18 cellular contexts compared by ENCODE assay signal in genomic region chr10:128152741-128153583, GRCh38. TPM values are rescaled to one million over a fixed set of nuclear protein-coding genes. Genes with fewer than 3 reads are reported as not detected.
DNase-seq lines count a peak whose midpoint lies in the region; TF ChIP-seq lines count a peak whose summit lies in the region.
"Had no signal": no experiment of that assay in that cellular context is flagged by ENCODE, and none has a peak within 500 bp of the region (broad histone marks: within the 10 kb centered on the region; RNA-seq: fewer than 3 reads in every experiment).

No MANE protein-coding gene starts in this region.

- no peak overlapping the region for H3K23ac ChIP-seq in neuronal stem cell (ENCODE audit: low read depth, low read length, poor library complexity)

- peaks cover 3% of the 10 kb centered on the region for H3K27me3 ChIP-seq in H7 (ENCODE audit: control insufficient read depth, insufficient read depth, low read length)
- H3K27me3 ChIP-seq in neuronal stem cell (ENCODE audit: control insufficient read depth in 3 of 3, insufficient read depth in 3 of 3, low read depth in 1 of 3, low read length in 3 of 3), result peaks cover 0 to 49% (median 0%) of the 10 kb centered on the region in 3 experiments

- H3K79me1 ChIP-seq in neuronal stem cell (ENCODE audit: low read depth, low read length), result no peaks in the 10 kb centered on the region

- TF ChIP-seq CTCF in glutamatergic neuron (IDR thresholded peaks at IDR 0.05; ENCODE audit: partially characterized antibody, unreplicated experiment), result no peak
- no peak for TF ChIP-seq CTCF in GM10248 (IDR thresholded peaks at IDR 0.05; ENCODE audit: control extremely low read depth, extremely low read depth, low read depth, missing control alignments)

- H3K4ac ChIP-seq in neuronal stem cell (ENCODE audit: low read length), result no peak overlapping the region

- H2AK5ac ChIP-seq in neuronal stem cell (ENCODE audit: low read depth, low read length), result no peak overlapping the region

- no peak overlapping the region for H3K27ac ChIP-seq in neuronal stem cell (replicated peaks; ENCODE audit: low read length)
- H3K27ac ChIP-seq: BLaER1 treated with 17β-estradiol and CSF1 and Interleukin-3, amounts not matched to agents 10 nM and 100 nM; PC-9; SK-N-MC had no signal

- no peak overlapping the region for H3K4me2 ChIP-seq in neuronal stem cell (ENCODE audit: insufficient read depth, low read length, poor library complexity, severe bottlenecking)
- H3K4me2 ChIP-seq: BLaER1 treated with 17β-estradiol and CSF1 and Interleukin-3, amounts not matched to agents 10 nM and 100 nM; PC-9 had no signal

- peaks cover 21% of the 10 kb centered on the region for H3K4me1 Mint-ChIP-seq in glutamatergic neuron (ENCODE audit: low read depth, unreplicated experiment)

- peaks cover 0 to 4% of the 10 kb centered on the region in 2 donors for H3K4me1 ChIP-seq in neuronal stem cell (ENCODE audit: control insufficient read depth in 2 of 2, insufficient read depth in 1 of 2, low read depth in 1 of 2, low read length in 2 of 2)

- POLR2A ChIA-PET in GM10248 (lab: Yijun Ruan, JAX), result no interaction called here

- no peak overlapping the region for H3K14ac ChIP-seq in neuronal stem cell (ENCODE audit: low read length)

- no peak overlapping the region for H2BK12ac ChIP-seq in neuronal stem cell (ENCODE audit: low read length)

- no peak overlapping the region for H4K8ac ChIP-seq in neuronal stem cell (ENCODE audit: low read depth, low read length)

- CTCF ChIA-PET in GM10248 (lab: Yijun Ruan, JAX), result interaction anchor here (1.2 to 6.3 kb wide), 4 partner anchors 15 to 118 kb away, joined by 3 to 70 read pairs (median 4); no protein-coding TSS in a partner anchor

- H3K4me3 ChIP-seq in H7 (ENCODE audit: insufficient read depth, low read depth, low read length), result no peak overlapping the region
- no peak overlapping the region for H3K4me3 ChIP-seq in neuronal stem cell (ENCODE audit: low read length in 2 of 2)
- H3K4me3 ChIP-seq: BLaER1 treated with 17β-estradiol and CSF1 and Interleukin-3, amounts not matched to agents 10 nM and 100 nM; PC-9; SK-N-MC had no signal

- no peaks in the 10 kb centered on the region for H3K9me3 ChIP-seq in neuronal stem cell (replicated peaks in 1 of 2; ENCODE audit: control insufficient read depth in 2 of 2, insufficient read depth in 1 of 2, low read depth in 1 of 2, low read length in 2 of 2)
- H3K9me3 ChIP-seq: BLaER1 treated with 17β-estradiol and CSF1 and Interleukin-3, amounts not matched to agents 10 nM and 100 nM had no signal

- H3K9me3 Mint-ChIP-seq in glutamatergic neuron (ENCODE audit: unreplicated experiment), result no peaks in the 10 kb centered on the region
- H3K9me3 Mint-ChIP-seq: CD8-positive, alpha-beta memory T cell had no signal

- H2BK120ac ChIP-seq in neuronal stem cell (ENCODE audit: low read depth, low read length), result no peak overlapping the region

- H3K27ac Mint-ChIP-seq in glutamatergic neuron (ENCODE audit: unreplicated experiment), result no peak overlapping the region
- H3K27ac Mint-ChIP-seq: CD8-positive, alpha-beta memory T cell had no signal

- H3K4me3 Mint-ChIP-seq in glutamatergic neuron (ENCODE audit: unreplicated experiment), result no peak overlapping the region

- H3K36me3 Mint-ChIP-seq in glutamatergic neuron (ENCODE audit: unreplicated experiment), result no peaks in the 10 kb centered on the region
- H3K36me3 Mint-ChIP-seq: CD8-positive, alpha-beta memory T cell had no signal

- H3K9ac ChIP-seq in neuronal stem cell (ENCODE audit: low read depth, low read length, poor library complexity), result no peak overlapping the region
- H3K9ac ChIP-seq: BLaER1 treated with 17β-estradiol and CSF1 and Interleukin-3, amounts not matched to agents 10 nM and 100 nM had no signal

- no peak overlapping the region for H2BK5ac ChIP-seq in neuronal stem cell (ENCODE audit: low read length)

- H3K18ac ChIP-seq in neuronal stem cell (ENCODE audit: low read length), result peak overlapping the region; percentile 4

- H2BK15ac ChIP-seq in neuronal stem cell (ENCODE audit: low read length), result no peak overlapping the region

- peaks cover 2% of the 10 kb centered on the region for H3K27me3 Mint-ChIP-seq in glutamatergic neuron (ENCODE audit: unreplicated experiment)

- no peak overlapping the region for H4K91ac ChIP-seq in neuronal stem cell (ENCODE audit: low read depth, low read length, poor library complexity)

- DNase-seq in H7 (peak; percentile 72), SK-N-DZ (ENCODE audit: low spot score) (peak; percentile 46), glutamatergic neuron (peak; percentile 38), neuronal stem cell (ENCODE audit: low spot score) (no peak), GM10248 (ENCODE audit: extremely low spot score) (no peak), A172 (ENCODE audit: low spot score) (no peak), 8988T (no peak)
- DNase-seq: CD8-positive, alpha-beta memory T cell; DND-41; GDM1; KBM-7; MV-4-11; NCI-H1417; NCI-H187 treated with DMSO at 0.1 percent for 48 hours; NCI-H446; PC-9 had no signal

- WGBS in neuronal stem cell (ENCODE audit: extremely low coverage in 2 of 2, insufficient read length in 2 of 2, insufficient replicate concordance in 1 of 2), 2 donors, result no CpG with 5 or more reads among the region's 13 CpGs

- H3K36me3 ChIP-seq in H7 (replicated peaks; ENCODE audit: control insufficient read depth, insufficient read depth, low read length) (no peaks in the 10 kb centered on the region), neuronal stem cell (replicated peaks in 1 of 2; ENCODE audit: control insufficient read depth in 2 of 2, insufficient read depth in 2 of 2, low read length in 2 of 2) (no peaks in the 10 kb centered on the region)
- H3K36me3 ChIP-seq: BLaER1 treated with 17β-estradiol and CSF1 and Interleukin-3, amounts not matched to agents 10 nM and 100 nM had no signal

- H2AFZ ChIP-seq in neuronal stem cell (ENCODE audit: low read length), result peak overlapping the region; percentile 35
- H2AFZ ChIP-seq: PC-9 had no signal

RNA-seq across cellular contexts. Expression of gene MKI67, which starts 26.7 kb away (rescaled TPM):
- 17.1 and 34.4 TPM in 2 replicates for total RNA-seq in H7 (2014; rRNA removed; shearing (Covaris generic))
- 23.2 and 23.9 TPM in 2 replicates for polyA plus RNA-seq in SK-N-DZ (2014; cell fraction: cytosol; rRNA removed)
- 37.5 and 59.2 TPM in 2 replicates for polyA plus RNA-seq in SK-N-DZ (2014; cell fraction: nucleus; rRNA removed)
- 14.7 TPM for total RNA-seq in glutamatergic neuron (ENCODE audit: unreplicated experiment)
- polyA plus RNA-seq in neuronal stem cell (2013, experiment 1 of 2), result 42.4 TPM
- polyA plus RNA-seq in neuronal stem cell (2013, experiment 2 of 2), result 41.6 TPM
- total RNA-seq in A172 (2014; rRNA removed; shearing (Covaris generic)), result 22.9 and 29.0 TPM in 2 replicates

Comparison
In these comparisons a context has a peak if more than half of its experiments do, and no peak if none do; other contexts are left out.
1. DNase-seq: peak in H7 (single experiment), SK-N-DZ (single experiment) and glutamatergic neuron (single experiment); none in neuronal stem cell (single experiment), GM10248 (single experiment), A172 (single experiment) and 8988T (single experiment).